ENCODE assay signal across 31 cellular contexts in the genomic region with DNA sequence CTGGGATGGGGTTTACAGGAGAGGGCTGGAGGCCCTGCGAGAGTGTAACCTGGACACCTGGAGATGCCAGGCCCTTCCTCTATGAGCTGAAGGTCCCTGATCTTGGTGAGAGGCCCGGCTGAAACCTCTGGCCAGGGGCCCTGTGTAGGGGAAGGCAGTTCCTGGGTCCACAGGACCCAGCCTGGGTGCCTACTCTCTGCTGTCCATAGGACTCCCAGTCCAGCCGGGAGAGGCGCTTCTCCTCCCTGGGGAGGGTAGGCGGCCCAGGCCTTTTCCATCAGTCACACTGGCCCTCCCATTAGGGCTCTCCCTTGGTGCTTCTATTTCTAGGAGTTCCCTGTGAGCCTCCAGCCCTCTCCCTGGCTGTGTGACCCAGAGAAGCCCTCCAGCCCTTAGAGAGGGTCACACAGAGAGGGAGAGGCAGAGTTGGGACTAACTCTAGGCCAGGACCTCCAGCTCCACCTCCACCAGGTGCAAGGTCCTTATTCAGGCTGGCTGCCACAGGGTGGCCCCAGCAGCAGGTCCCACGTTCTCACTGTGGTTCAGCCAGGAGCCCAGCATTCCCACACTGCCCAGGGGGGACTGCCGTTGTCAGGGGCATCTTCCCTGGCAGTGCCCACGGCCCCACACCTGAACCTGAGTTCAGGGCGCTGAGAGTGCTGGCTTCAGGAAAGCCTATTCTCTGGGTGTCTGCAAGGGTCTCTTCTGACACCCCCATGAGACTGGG.
A peak's percentile ranks its signal among the peaks of the same experiment; 100 is the strongest.
DNase-seq lines count a peak whose midpoint lies in the region; ATAC-seq, FAIRE-seq and TF ChIP-seq lines count a peak whose summit lies in the region.
"Had no signal": no experiment of that assay in that cellular context is flagged by ENCODE, and none has a peak within 500 bp of the region (broad histone marks: within the 10 kb centered on the region; RNA-seq: fewer than 3 reads in every experiment).

No MANE protein-coding gene starts in this region.

- no peak overlapping the region for H4K5ac ChIP-seq in mesendoderm (ENCODE audit: low read length)

- no peak for FAIRE-seq in small intestine (lab: Jason Lieb, UNC)
- FAIRE-seq in HTR-8/SVneo (lab: Jason Lieb, UNC): no peak
- FAIRE-seq: astrocyte, frontal cortex, keratinocyte had no signal

- no peaks in the 10 kb centered on the region for H3K36me3 ChIP-seq in mesendoderm (ENCODE audit: control insufficient read depth, insufficient read depth, low read length)
- H3K36me3 ChIP-seq in tibial nerve: no peaks in the 10 kb centered on the region
- H3K36me3 ChIP-seq in small intestine (ENCODE audit: control insufficient read depth in 2 of 2, insufficient read depth in 2 of 2, low read length in 2 of 2): no peaks in the 10 kb centered on the region

- H3K4ac ChIP-seq in mesendoderm (ENCODE audit: low read depth, low read length): peak overlapping the region; percentile 63

- no peak overlapping the region for H3K27ac Mint-ChIP-seq in activated CD4-positive, alpha-beta memory T cell treated with anti-CD3 and anti-CD28 coated beads for 36 hours
- no peak overlapping the region for H3K27ac Mint-ChIP-seq in activated CD4-positive, alpha-beta memory T cell treated with anti-CD3 and anti-CD28 coated beads, Interleukin-2, amount 10 ng/mL, durations not matched to agents 7 days and 5 days
- H3K27ac Mint-ChIP-seq in dendritic cell treated with granulocyte-macrophage colony-stimulating factor and Interleukin-4, amounts not matched to agents 40 ng/mL and 50 ng/mL, for 4 days: peak overlapping the region; percentile 26
- H3K27ac Mint-ChIP-seq: activated CD8-positive, alpha-beta T cell treated with anti-CD3 and anti-CD28 coated beads, Interleukin-2, amount 10 ng/mL, durations not matched to agents 7 days and 5 days; activated T-cell treated with anti-CD3 and anti-CD28 coated beads, Interleukin-2, amount 50 U/mL, for 72 hours; naive thymus-derived CD4-positive, alpha-beta T cell; WTC11 had no signal

- intact Hi-C loops in activated CD4-positive, alpha-beta memory T cell treated with anti-CD3 and anti-CD28 coated beads for 36 hours (cut with micrococcal nuclease): no loop called here
- intact Hi-C loops in dendritic cell treated with granulocyte-macrophage colony-stimulating factor and Interleukin-4, amounts not matched to agents 40 ng/mL and 50 ng/mL, for 4 days (cut with micrococcal nuclease): no loop called here

- H3K4me1 ChIP-seq in mesendoderm (ENCODE audit: control insufficient read depth, low read depth, low read length) (peaks cover 8% of the 10 kb centered on the region), tibial nerve (peaks cover 0 to 50% (median 21%) of the 10 kb centered on the region in 4 donors), small intestine (ENCODE audit: control insufficient read depth in 2 of 2, insufficient read depth in 1 of 2, low read depth in 1 of 2, low read length in 1 of 2) (peaks cover 2 to 3% of the 10 kb centered on the region in 2 donors)
- H3K4me1 ChIP-seq: parathyroid adenoma had no signal

- H3K27me3 Mint-ChIP-seq in activated CD4-positive, alpha-beta memory T cell treated with anti-CD3 and anti-CD28 coated beads for 36 hours: peaks cover 18% of the 10 kb centered on the region
- H3K27me3 Mint-ChIP-seq in activated CD4-positive, alpha-beta memory T cell treated with anti-CD3 and anti-CD28 coated beads, Interleukin-2, amount 10 ng/mL, durations not matched to agents 7 days and 5 days: peaks cover 23% of the 10 kb centered on the region
- H3K27me3 Mint-ChIP-seq in dendritic cell treated with granulocyte-macrophage colony-stimulating factor and Interleukin-4, amounts not matched to agents 40 ng/mL and 50 ng/mL, for 4 days: peaks cover 24% of the 10 kb centered on the region

- no peak for ATAC-seq in HG02938 (IDR thresholded peaks at IDR 0.05; ENCODE audit: unreplicated experiment)
- ATAC-seq: activated CD8-positive, alpha-beta T cell treated with anti-CD3 and anti-CD28 coated beads, Interleukin-2, amount 10 ng/mL, durations not matched to agents 7 days and 5 days; activated T-cell treated with anti-CD3 and anti-CD28 coated beads, Interleukin-2, amount 50 U/mL, for 72 hours; naive thymus-derived CD4-positive, alpha-beta T cell; WTC11 had no signal

- no peak for TF ChIP-seq CTCF in tibial nerve (IDR thresholded peaks at IDR 0.05)

- no peak for TF ChIP-seq EP300 in tibial nerve (IDR thresholded peaks at IDR 0.05)

- DNase-seq in activated CD4-positive, alpha-beta memory T cell treated with anti-CD3 and anti-CD28 coated beads for 36 hours: peak; percentile 5
- no peak for DNase-seq in activated CD4-positive, alpha-beta memory T cell treated with anti-CD3 and anti-CD28 coated beads, Interleukin-2, amount 10 ng/mL, durations not matched to agents 7 days and 5 days
- DNase-seq in mesendoderm: no peak
- DNase-seq in tibial nerve (ENCODE audit: low spot score in 2 of 2): no peak
- no peak for DNase-seq in small intestine
- no peak for DNase-seq in HTR-8/SVneo (ENCODE audit: insufficient read length, low spot score)
- DNase-seq: activated CD8-positive, alpha-beta T cell treated with anti-CD3 and anti-CD28 coated beads, Interleukin-2, amount 10 ng/mL, durations not matched to agents 7 days and 5 days; activated naive CD4-positive, alpha-beta T cell treated with anti-CD3 and anti-CD28 coated beads, Interleukin-2, amount 50 U/mL, for 16 hours; activated T-cell treated with anti-CD3 and anti-CD28 coated beads, Interleukin-2, amount 50 U/mL, for 72 hours; CD8-positive, alpha-beta memory T cell; cerebellar nuclear complex; effector CD8-positive, alpha-beta T cell; GDM1; HCEC 1CT; KBM-7; MM.1S; naive thymus-derived CD4-positive, alpha-beta T cell; NCI-H1436; NCI-H2171; NCI-H524 treated with DMSO at 0.1 percent for 48 hours; RPMI8226; substantia nigra; T1000 had no signal

- no peaks in the 10 kb centered on the region for H3K27me3 ChIP-seq in mesendoderm (ENCODE audit: insufficient read depth, low read length, poor library complexity)
- H3K27me3 ChIP-seq in tibial nerve: no peaks in the 10 kb centered on the region
- H3K27me3 ChIP-seq in small intestine (ENCODE audit: control insufficient read depth in 2 of 2, insufficient read depth in 2 of 2, low read length in 2 of 2): no peaks in the 10 kb centered on the region

- no peak overlapping the region for H3K4me2 ChIP-seq in mesendoderm (ENCODE audit: low read length)

- H3K4me3 ChIP-seq in mesendoderm (ENCODE audit: low read length) (no peak overlapping the region), tibial nerve (no peak overlapping the region), small intestine (ENCODE audit: low read depth in 1 of 2, low read length in 2 of 2) (no peak overlapping the region)

- H3K9me3 Mint-ChIP-seq in activated CD4-positive, alpha-beta memory T cell treated with anti-CD3 and anti-CD28 coated beads for 36 hours: no peaks in the 10 kb centered on the region
- no peaks in the 10 kb centered on the region for H3K9me3 Mint-ChIP-seq in activated CD4-positive, alpha-beta memory T cell treated with anti-CD3 and anti-CD28 coated beads, Interleukin-2, amount 10 ng/mL, durations not matched to agents 7 days and 5 days
- H3K9me3 Mint-ChIP-seq in dendritic cell treated with granulocyte-macrophage colony-stimulating factor and Interleukin-4, amounts not matched to agents 40 ng/mL and 50 ng/mL, for 4 days: no peaks in the 10 kb centered on the region
- H3K9me3 Mint-ChIP-seq: activated T-cell treated with anti-CD3 and anti-CD28 coated beads, Interleukin-2, amount 50 U/mL, for 72 hours; CD8-positive, alpha-beta memory T cell; WTC11 had no signal

- CTCF ChIA-PET in activated CD4-positive, alpha-beta memory T cell treated with anti-CD3 and anti-CD28 coated beads for 36 hours (lab: Charles Lee): interaction anchor here (0.7 to 5.0 kb wide), 3 partner anchors 230 to 246 kb away, joined by 3 to 95 read pairs (median 49); no protein-coding TSS in a partner anchor
- CTCF ChIA-PET in activated CD4-positive, alpha-beta memory T cell treated with anti-CD3 and anti-CD28 coated beads, Interleukin-2, amount 10 ng/mL, durations not matched to agents 7 days and 5 days (lab: Charles Lee): no interaction called here

- H3K79me1 ChIP-seq in mesendoderm (ENCODE audit: low read length): no peaks in the 10 kb centered on the region

- peak overlapping the region; percentile 36 for H3K56ac ChIP-seq in mesendoderm (ENCODE audit: low read length)

- no peak overlapping the region for H3K4me3 Mint-ChIP-seq in activated CD4-positive, alpha-beta memory T cell treated with anti-CD3 and anti-CD28 coated beads for 36 hours
- no peak overlapping the region for H3K4me3 Mint-ChIP-seq in activated CD4-positive, alpha-beta memory T cell treated with anti-CD3 and anti-CD28 coated beads, Interleukin-2, amount 10 ng/mL, durations not matched to agents 7 days and 5 days
- H3K4me3 Mint-ChIP-seq in dendritic cell treated with granulocyte-macrophage colony-stimulating factor and Interleukin-4, amounts not matched to agents 40 ng/mL and 50 ng/mL, for 4 days: no peak overlapping the region
- H3K4me3 Mint-ChIP-seq: activated CD8-positive, alpha-beta T cell treated with anti-CD3 and anti-CD28 coated beads, Interleukin-2, amount 10 ng/mL, durations not matched to agents 7 days and 5 days; activated T-cell treated with anti-CD3 and anti-CD28 coated beads, Interleukin-2, amount 50 U/mL, for 72 hours; CD8-positive, alpha-beta memory T cell; naive thymus-derived CD4-positive, alpha-beta T cell; WTC11 had no signal

- H3K23ac ChIP-seq in mesendoderm (ENCODE audit: low read length): no peak overlapping the region

- no peaks in the 10 kb centered on the region for H3K79me2 ChIP-seq in mesendoderm (ENCODE audit: control insufficient read depth, insufficient read depth, low read length)
- H3K79me2 ChIP-seq: parathyroid adenoma had no signal

- no peak overlapping the region for H2BK15ac ChIP-seq in mesendoderm (replicated peaks; ENCODE audit: low read depth)

- POLR2A ChIA-PET in activated CD4-positive, alpha-beta memory T cell treated with anti-CD3 and anti-CD28 coated beads for 36 hours (lab: Charles Lee): no interaction called here
- POLR2A ChIA-PET in activated CD4-positive, alpha-beta memory T cell treated with anti-CD3 and anti-CD28 coated beads, Interleukin-2, amount 10 ng/mL, durations not matched to agents 7 days and 5 days (lab: Charles Lee): no interaction called here

- peaks cover 9% of the 10 kb centered on the region for H3K4me1 Mint-ChIP-seq in activated CD4-positive, alpha-beta memory T cell treated with anti-CD3 and anti-CD28 coated beads for 36 hours (ENCODE audit: low read depth)
- peaks cover 8% of the 10 kb centered on the region for H3K4me1 Mint-ChIP-seq in activated CD4-positive, alpha-beta memory T cell treated with anti-CD3 and anti-CD28 coated beads, Interleukin-2, amount 10 ng/mL, durations not matched to agents 7 days and 5 days
- peaks cover 15% of the 10 kb centered on the region for H3K4me1 Mint-ChIP-seq in dendritic cell treated with granulocyte-macrophage colony-stimulating factor and Interleukin-4, amounts not matched to agents 40 ng/mL and 50 ng/mL, for 4 days (ENCODE audit: low read depth)

- H3K36me3 Mint-ChIP-seq in activated CD4-positive, alpha-beta memory T cell treated with anti-CD3 and anti-CD28 coated beads for 36 hours: no peaks in the 10 kb centered on the region
- H3K36me3 Mint-ChIP-seq in activated CD4-positive, alpha-beta memory T cell treated with anti-CD3 and anti-CD28 coated beads, Interleukin-2, amount 10 ng/mL, durations not matched to agents 7 days and 5 days (ENCODE audit: low read depth): no peaks in the 10 kb centered on the region
- no peaks in the 10 kb centered on the region for H3K36me3 Mint-ChIP-seq in dendritic cell treated with granulocyte-macrophage colony-stimulating factor and Interleukin-4, amounts not matched to agents 40 ng/mL and 50 ng/mL, for 4 days (ENCODE audit: low read depth)
- H3K36me3 Mint-ChIP-seq: CD8-positive, alpha-beta memory T cell; naive thymus-derived CD4-positive, alpha-beta T cell; WTC11 had no signal

- no peak overlapping the region for H3K9ac ChIP-seq in mesendoderm (ENCODE audit: low read length)
- H3K9ac ChIP-seq: parathyroid adenoma had no signal

- H3K27ac ChIP-seq in mesendoderm (ENCODE audit: low read depth, low read length) (no peak overlapping the region), tibial nerve (peak overlapping the region in 3 of 4 donors; percentile 65 to 90 (median 73)), small intestine (ENCODE audit: low read depth in 1 of 2, low read length in 1 of 2) (no peak overlapping the region)
- H3K27ac ChIP-seq: 22Rv1, parathyroid adenoma had no signal

- H2BK5ac ChIP-seq in mesendoderm (ENCODE audit: low read length): peak overlapping the region; percentile 24

- peak overlapping the region; percentile 80 for H2AK5ac ChIP-seq in mesendoderm (ENCODE audit: low read length)

- WGBS in mesendoderm (ENCODE audit: extremely low coverage, insufficient coverage, low lambda C conversion rate): no CpG with 5 or more reads among the region's 9 CpGs
- 81 to 83% methylated on average over 8 of the region's 9 CpGs for WGBS in tibial nerve, 2 donors
- WGBS in small intestine, 3 donors: 86 to 87% (median 87%) methylated on average over 9 of the region's 9 CpGs

- H3K9me3 ChIP-seq in tibial nerve (no peaks in the 10 kb centered on the region), small intestine (ENCODE audit: control insufficient read depth, low read depth) (no peaks in the 10 kb centered on the region)

- H3K18ac ChIP-seq in mesendoderm (ENCODE audit: low read length): peak overlapping the region; percentile 45

- no peak for TF ChIP-seq POLR2A in tibial nerve (IDR thresholded peaks at IDR 0.05)

- H4K8ac ChIP-seq in mesendoderm (ENCODE audit: low read depth, low read length): no peak overlapping the region

- no peak overlapping the region for H2BK120ac ChIP-seq in mesendoderm (ENCODE audit: low read depth, low read length)

Comparison
In these comparisons a context has a peak if more than half of its experiments do, and no peak if none do; other contexts are left out.
1. H3K27ac ChIP-seq: peak in tibial nerve (3 of 4); none in mesendoderm (single experiment) and small intestine (0 of 2).